Comparison of ENCODE assay signal across 28 cellular contexts in the genomic region with DNA sequence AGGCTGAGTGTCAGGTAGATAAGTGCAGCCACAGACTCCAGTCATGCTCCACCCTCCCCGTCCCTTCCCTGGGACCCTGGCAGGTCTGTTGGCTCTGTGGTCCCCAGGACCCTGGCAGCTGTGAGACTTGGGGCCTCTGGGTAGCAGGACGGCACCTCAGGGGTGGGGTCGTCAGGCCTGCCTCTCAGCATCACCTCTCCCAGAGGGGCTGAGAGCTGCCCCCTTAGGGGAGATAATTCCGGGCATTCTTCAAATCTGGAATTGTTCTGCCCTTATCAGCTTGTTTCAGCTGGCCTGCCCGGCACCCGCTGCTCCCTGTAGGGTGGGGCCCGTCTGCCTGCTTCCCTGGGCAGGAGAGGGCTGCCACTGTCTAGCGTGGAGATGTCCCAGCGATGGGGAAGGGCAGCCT. TPM values are rescaled to one million over a fixed set of nuclear protein-coding genes. Genes with fewer than 3 reads are reported as not detected.
DNase-seq lines count a peak whose midpoint lies in the region; ATAC-seq, FAIRE-seq and TF ChIP-seq lines count a peak whose summit lies in the region.
"Had no signal": no experiment of that assay in that cellular context is flagged by ENCODE, and none has a peak within 500 bp of the region (broad histone marks: within the 10 kb centered on the region; RNA-seq: fewer than 3 reads in every experiment).

No MANE protein-coding gene starts in this region.

- no peak overlapping the region for H3K4me2 ChIP-seq in K562 (ENCODE audit: insufficient read depth, low read length)
- H3K4me2 ChIP-seq: KMS-11 had no signal

- WGBS in K562 (ENCODE audit: insufficient coverage, low coverage, missing lambda C conversion rate), result 0% methylated on average over 9 of the region's 9 CpGs
- WGBS in heart right ventricle, 2 donors, result 27 to 32% methylated on average over 9 of the region's 9 CpGs
- 70 to 89% methylated on average over 6 to 7 of the region's 9 CpGs for WGBS in thyroid gland, 2 donors

- no peaks in the 10 kb centered on the region for H3K9me3 ChIP-seq in K562 (replicated peaks; ENCODE audit: control insufficient read depth, insufficient read depth, low read depth, low read length)
- no peaks in the 10 kb centered on the region for H3K9me3 ChIP-seq in heart right ventricle
- no peaks in the 10 kb centered on the region for H3K9me3 ChIP-seq in mucosa of descending colon
- no peaks in the 10 kb centered on the region for H3K9me3 ChIP-seq in thyroid gland
- H3K9me3 ChIP-seq: tibial artery had no signal

- peaks cover 6% of the 10 kb centered on the region for H4K20me1 ChIP-seq in K562 (replicated peaks; ENCODE audit: control insufficient read depth, insufficient read depth, low read length)

- in situ Hi-C loops in K562 (cut with MboI), result no loop called here

- ATAC-seq in K562 (peak; percentile 30; the same call in 1 of the 3 replicates), heart right ventricle (peak; percentile 7 to 53 (median 43)), mucosa of descending colon (peak; percentile 16), HG02852 (IDR thresholded peaks at IDR 0.05; ENCODE audit: unreplicated experiment) (no peak)
- ATAC-seq: activated T-cell treated with anti-CD3 and anti-CD28 coated beads, Interleukin-2, amount 50 U/mL, for 72 hours; HCT116; naive thymus-derived CD4-positive, alpha-beta T cell had no signal

- DNase-seq in K562 (ENCODE audit: extremely low read depth in 1 of 4, low spot score in 3 of 4) (no peak), heart right ventricle (no peak), mucosa of descending colon (peak in 2 of 3 donors; percentile 19 to 33), thyroid gland (no peak), KG1 (lab: John Stamatoyannopoulos, UW) (no peak), substantia nigra (lab: John Stamatoyannopoulos, UW) (no peak), NCI-H748 treated with DMSO at 0.1 percent for 48 hours (lab: John Stamatoyannopoulos, UW) (no peak)
- DNase-seq: activated CD4-positive, alpha-beta T cell treated with anti-CD3 and anti-CD28 coated beads for 4 hours; activated naive CD4-positive, alpha-beta T cell treated with anti-CD3 and anti-CD28 coated beads, Interleukin-2, amount 50 U/mL, for 16 hours; activated T-cell treated with anti-CD3 and anti-CD28 coated beads, Interleukin-2, amount 50 U/mL, for 72 hours; anterior cingulate cortex; CD4-positive, alpha-beta T cell; central memory CD4-positive, alpha-beta T cell; hypothalamus; mesenchymal stem cell; naive thymus-derived CD4-positive, alpha-beta T cell; NCI-H187; NCI-H226; OCI-M1; SHP77 treated with DMSO at 0.1 percent for 48 hours; tibial artery had no signal

- CTCF ChIA-PET in K562 (lab: Yijun Ruan, JAX; ENCODE audit: low intra/inter-chr PET ratio), result no interaction called here

- no peak for FAIRE-seq in K562 (lab: Jason Lieb, UNC)
- FAIRE-seq: G401.6, GM18507, islet of Langerhans, TTC549 had no signal

- intact Hi-C loops in K562 (cut with micrococcal nuclease) (no loop called here), heart right ventricle (cut with DNase I) (no loop called here), mucosa of descending colon (cut with DNase I, micrococcal nuclease) (no loop called here), thyroid gland (cut with DNase I) (no loop called here)

- TF ChIP-seq CTCF in K562 (IDR thresholded peaks at IDR 0.05 in 2 of 3, conservative IDR thresholded peaks at IDR 0.05 in 1 of 3; ENCODE audit: insufficient read depth in 2 of 3, low read depth in 1 of 3, low read length in 3 of 3), result no peak
- TF ChIP-seq CTCF in heart right ventricle (IDR thresholded peaks at IDR 0.05), result no peak
- TF ChIP-seq CTCF in mucosa of descending colon (IDR thresholded peaks at IDR 0.05), result no peak
- no peak for TF ChIP-seq CTCF in thyroid gland (IDR thresholded peaks at IDR 0.05)

- no peaks in the 10 kb centered on the region for H3K79me2 ChIP-seq in K562 (ENCODE audit: control insufficient read depth, insufficient read depth, low read length)

- POLR2A ChIA-PET in K562 (lab: Yijun Ruan, JAX), result interaction anchor here (1.6 kb wide), 1 partner anchor 11 kb away, joined by 4 read pairs; no protein-coding TSS in a partner anchor

- BruUV-seq in K562 (replicated peaks; lab: Mats Ljungman, UMichigan), result no TSS peak

- TF ChIP-seq RAD21 in K562 (CRISPR knock-in tag; conservative IDR thresholded peaks at IDR 0.05 in 1 of 2, IDR thresholded peaks at IDR 0.05 in 1 of 2), result no peak

- no peak for TF ChIP-seq EP300 in K562 (IDR thresholded peaks at IDR 0.05; ENCODE audit: low read length)

- no peaks in the 10 kb centered on the region for H3K36me3 ChIP-seq in K562 (ENCODE audit: control insufficient read depth, insufficient read depth, low read length)
- no peaks in the 10 kb centered on the region for H3K36me3 ChIP-seq in heart right ventricle
- no peaks in the 10 kb centered on the region for H3K36me3 ChIP-seq in mucosa of descending colon (ENCODE audit: low read depth)
- no peaks in the 10 kb centered on the region for H3K36me3 ChIP-seq in thyroid gland
- H3K36me3 ChIP-seq: tibial artery had no signal

- H3K27me3 ChIP-seq in K562 (ENCODE audit: control insufficient read depth in 2 of 2, insufficient read depth in 2 of 2, low read length in 2 of 2) (peaks cover 40 to 79% of the 10 kb centered on the region in 2 experiments), heart right ventricle (no peaks in the 10 kb centered on the region), thyroid gland (no peaks in the 10 kb centered on the region)
- H3K27me3 ChIP-seq: tibial artery had no signal

- H3K27ac ChIP-seq in K562 (ENCODE audit: extremely low read depth, low read depth, low read length) (no peak overlapping the region), heart right ventricle (peak overlapping the region; percentile 60 to 90 (median 80)), thyroid gland (peak overlapping the region; percentile 15 to 65 (median 50)), substantia nigra (ENCODE audit: low read depth, low read length, poor library complexity, severe bottlenecking) (no peak overlapping the region)
- H3K27ac ChIP-seq: KMS-11, tibial artery had no signal

- no peak overlapping the region for H3K4me3 ChIP-seq in K562
- H3K4me3 ChIP-seq in heart right ventricle, result peak overlapping the region in 2 of 10 donors; percentile 3 to 11
- no peak overlapping the region for H3K4me3 ChIP-seq in mucosa of descending colon
- no peak overlapping the region for H3K4me3 ChIP-seq in thyroid gland (replicated peaks in 1 of 3)
- H3K4me3 ChIP-seq: tibial artery had no signal

- no peak overlapping the region for H2AFZ ChIP-seq in K562 (ENCODE audit: low read depth, low read length)

- no peaks in the 10 kb centered on the region for H3K9me1 ChIP-seq in K562 (ENCODE audit: control insufficient read depth, insufficient read depth, low read length)

- H3K4me1 ChIP-seq in K562 (replicated peaks in 1 of 2; ENCODE audit: control insufficient read depth in 2 of 2, insufficient read depth in 2 of 2, low read length in 2 of 2) (peaks cover 0 to 5% of the 10 kb centered on the region in 2 experiments; a peak in 1 of 5 replicates), heart right ventricle (peaks cover 34 to 97% (median 68%) of the 10 kb centered on the region in 9 donors), mucosa of descending colon (ENCODE audit: low read depth) (no peaks in the 10 kb centered on the region), thyroid gland (no peaks in the 10 kb centered on the region)

- H3K9ac ChIP-seq in K562 (ENCODE audit: insufficient read depth in 1 of 2, low read depth in 2 of 2, low read length in 2 of 2), result no peak overlapping the region
- H3K9ac ChIP-seq: KMS-11 had no signal

- TF ChIP-seq POLR2A in K562 (conservative IDR thresholded peaks at IDR 0.05) (no peak), thyroid gland (IDR thresholded peaks at IDR 0.05) (no peak)

TF ChIP-seq in K562, 482 proteins besides CTCF, POLR2A, EP300 and RAD21 (continues in another document):
- TF ChIP-seq MCM7 (IDR thresholded peaks at IDR 0.05) (no peak), COPS2 (conservative IDR thresholded peaks at IDR 0.05) (no peak), ZNF589 (CRISPR knock-in tag; IDR thresholded peaks at IDR 0.05; ENCODE audit: low read depth) (no peak), STAT5B (CRISPR knock-in tag; IDR thresholded peaks at IDR 0.05) (no peak), CBFA2T3 (IDR thresholded peaks at IDR 0.05) (0 out of 2 replicates have a peak, but pooled peaks have one; percentile 9), BRD9 (IDR thresholded peaks at IDR 0.05; ENCODE audit: low read depth, partially characterized antibody) (no peak), ZNF277 (CRISPR knock-in tag; IDR thresholded peaks at IDR 0.05; ENCODE audit: borderline replicate concordance) (no peak)

RNA-seq across cellular contexts. Expression of gene PODXL, which starts 23.3 kb away (rescaled TPM):
- total RNA-seq in K562 (2011; cell fraction: chromatin; rRNA removed; ENCODE audit: low replicate concordance), result 0.26 and 0.39 TPM in 2 replicates
- total RNA-seq in K562 (2011; cell fraction: nucleolus; rRNA removed), result 0.50 and 0.79 TPM in 2 replicates
- total RNA-seq in K562 (2011; cell fraction: nucleoplasm; rRNA removed), result 0.37 and 0.76 TPM in 2 replicates
- total RNA-seq in K562 (2014; rRNA removed) (0.05 and 0.16 TPM in 2 replicates), K562 (2014; rRNA removed; fragmentation: Illumina TruSeq; extraction: Trizol) (0.07 and 0.10 TPM in 2 replicates), K562 (2015; rRNA removed; fragmentation: Illumina TruSeq; extraction: Trizol) (0.15 and 0.18 TPM in 2 replicates), K562 (2021) (0.51 and 0.67 TPM in 2 replicates), heart right ventricle (100 to 1,000 TPM in 1 of 10 donors, 10 to 100 TPM in 9; 43.7 to 162 (median 71.0) TPM), mucosa of descending colon (10 to 100 TPM; 11.8 to 25.6 (median 12.8) TPM), thyroid gland (100 to 1,000 TPM in 1 of 4 donors, 10 to 100 TPM in 3; 47.7 to 125 (median 56.3) TPM)
- polyA plus RNA-seq in K562 (2011; rRNA removed) (0.07 and 0.24 TPM in 2 replicates), K562 (2014; fragmentation: Illumina TruSeq; extraction: Trizol) (0.07 and 0.21 TPM in 2 replicates), K562 (2014; fragmentation: Nextera tagmentation; extraction: Ambion mirVana) (under 1 TPM; 0.01 to 0.03 TPM), K562 (2014; rRNA removed) (0.03 and 0.73 TPM in 2 replicates), heart right ventricle (10 to 100 TPM; 34.4 to 41.3 TPM)
- 0.10 and 0.16 TPM in 2 replicates for polyA plus RNA-seq in K562 (2011; cell fraction: cytosol; rRNA removed)
- polyA plus RNA-seq in K562 (2011; cell fraction: nucleus; rRNA removed), result 0.38 and 0.45 TPM in 2 replicates
- polyA plus RNA-seq in K562 (2012), result 0.17 and 0.22 TPM in 2 replicates
- 0.24 and 0.39 TPM in 2 replicates for polyA minus RNA-seq in K562 (2011; rRNA and poly(A)+ RNA removed)
- 1.8 and 2.1 TPM in 2 replicates for polyA minus RNA-seq in K562 (2011; cell fraction: cytosol; rRNA and poly(A)+ RNA removed)
- 0.54 and 0.56 TPM in 2 replicates for polyA minus RNA-seq in K562 (2011; cell fraction: nucleus; rRNA and poly(A)+ RNA removed)

Comparison
In these comparisons a context has a peak if more than half of its experiments do, and no peak if none do; other contexts are left out.
1. DNase-seq: peak in mucosa of descending colon (2 of 3); none in K562 (0 of 4), heart right ventricle (0 of 2), thyroid gland (0 of 2), KG1 (single experiment), substantia nigra (0 of 49) and NCI-H748 treated with DMSO at 0.1 percent for 48 hours (single experiment).
2. H3K27ac ChIP-seq: peak in heart right ventricle (10 of 10) and thyroid gland (3 of 3); none in K562 (single experiment) and substantia nigra (single experiment).
3. RNA of gene PODXL, which starts 23.3 kb away (total RNA-seq): 43.7 to 162 TPM in heart right ventricle, 47.7 to 125 TPM in thyroid gland and 11.8 to 25.6 TPM in mucosa of descending colon; 0.05 to 0.79 TPM in K562; every median in the first group is over 4 times any median in the second.